In the genomic region with DNA sequence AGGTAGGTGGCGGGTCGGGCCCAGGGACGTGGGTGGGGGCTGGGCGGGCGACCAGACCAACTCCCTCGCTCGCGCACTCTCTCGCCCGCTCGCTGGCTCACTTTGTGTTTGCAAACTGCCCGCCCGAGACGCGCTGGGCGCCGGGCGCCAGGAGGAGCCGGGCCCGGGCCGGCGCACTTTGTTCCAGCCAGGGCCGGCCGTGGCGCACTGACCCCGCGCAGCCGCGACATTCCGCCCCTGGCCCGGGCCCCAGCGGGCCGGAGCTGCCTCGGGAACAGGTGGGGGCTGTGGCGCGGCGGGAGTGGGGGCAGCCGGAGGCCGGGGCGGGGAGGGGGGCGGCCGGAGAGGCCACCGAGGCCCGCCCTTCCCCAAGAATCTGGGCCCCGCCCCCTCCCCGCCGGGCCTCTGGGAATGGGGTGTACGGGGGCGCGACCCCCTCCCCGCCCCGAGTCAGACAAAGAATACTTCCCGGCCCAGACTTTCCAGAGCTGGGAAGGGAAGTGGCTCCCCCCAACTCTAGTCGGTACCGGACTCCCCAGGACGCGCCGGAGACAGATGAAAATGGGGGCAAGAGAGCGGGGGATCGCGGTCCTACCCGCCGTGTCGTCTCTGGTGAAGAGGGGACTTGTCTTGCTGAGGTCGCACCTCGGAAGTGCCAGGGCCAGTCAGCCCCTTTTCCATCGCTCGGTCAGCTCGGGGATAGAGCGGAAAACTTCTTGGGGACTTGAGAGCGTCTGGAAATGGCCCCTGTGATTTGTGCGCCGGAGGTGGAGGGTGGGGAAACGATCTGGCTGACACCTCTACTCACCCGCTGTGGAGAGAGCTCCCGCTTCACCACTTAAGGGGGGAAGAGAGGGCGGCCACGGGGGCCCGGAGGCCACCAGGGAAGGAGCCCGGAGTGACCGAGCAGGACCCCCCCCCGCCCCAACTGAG, we compare ENCODE assay signal across 8 cellular contexts. TPM values are rescaled to one million over a fixed set of nuclear protein-coding genes. Genes with fewer than 3 reads are reported as not detected.
DNase-seq lines count a peak whose midpoint lies in the region; ATAC-seq and TF ChIP-seq lines count a peak whose summit lies in the region.

No MANE protein-coding gene starts in this region.

- CTCF ChIA-PET in AG04449 (lab: Yijun Ruan, JAX), result interaction anchor here (0.7 to 1.7 kb wide), 6 partner anchors 9 to 179 kb away, joined by 3 to 7 read pairs (median 4); no protein-coding TSS in a partner anchor

- H3K4me3 ChIP-seq in AG04449 (ENCODE audit: low read depth, low read length), result peak overlapping the region; percentile 83
- peak overlapping the region; percentile 70 for H3K4me3 ChIP-seq in SJCRH30
- H3K4me3 ChIP-seq in cardiac fibroblast (replicated peaks in 1 of 2; ENCODE audit: low read depth in 2 of 2, low read length in 2 of 2), result peak overlapping the region; percentile 65 to 74
- peak overlapping the region; percentile 91 for H3K4me3 ChIP-seq in kidney epithelial cell (ENCODE audit: low read depth, low read length)

- peaks cover 10% of the 10 kb centered on the region; the same call in 1 of the 2 replicates for H3K36me3 ChIP-seq in SJCRH30
- no peaks in the 10 kb centered on the region for H3K36me3 ChIP-seq in kidney epithelial cell (ENCODE audit: control insufficient read depth, insufficient read depth, low read length)

- no peak for DNase-seq in AG04449 (ENCODE audit: low read depth, low spot score)
- peak; percentile 51 for DNase-seq in SJCRH30
- peak; percentile 49 to 54 for DNase-seq in cardiac fibroblast (ENCODE audit: low read depth in 2 of 2)
- DNase-seq in kidney epithelial cell (ENCODE audit: low read depth), result no peak
- DNase-seq in stimulated activated CD8-positive, alpha-beta memory T cell treated with anti-CD3 and anti-CD28 coated beads, Interleukin-12 subunit alpha, Interleukin-12 subunit beta, amount 100 ng/mL, for 1 hour (ENCODE audit: low read depth), result peak; percentile 26
- no peak for DNase-seq in DMS153 (lab: John Stamatoyannopoulos, UW)

- H3K27me3 ChIP-seq in SJCRH30, result no peaks in the 10 kb centered on the region
- H3K27me3 ChIP-seq in kidney epithelial cell (ENCODE audit: control insufficient read depth, insufficient read depth, low read length), result no peaks in the 10 kb centered on the region

- no peaks in the 10 kb centered on the region for H3K9me3 ChIP-seq in SJCRH30 (replicated peaks)

- no peak overlapping the region for H3K27ac ChIP-seq in SJCRH30

- POLR2A ChIA-PET in AG04449 (lab: Yijun Ruan, JAX), result no interaction called here

- ATAC-seq in GM18498 (IDR thresholded peaks at IDR 0.05; ENCODE audit: unreplicated experiment), result peak; percentile 25
- ATAC-seq in HG03066 (IDR thresholded peaks at IDR 0.05; ENCODE audit: low read depth, unreplicated experiment), result peak; percentile 7

- no peaks in the 10 kb centered on the region; the same call in 1 of the 2 replicates for H3K4me1 ChIP-seq in SJCRH30

- TF ChIP-seq CTCF in AG04449 (IDR thresholded peaks at IDR 0.05; ENCODE audit: insufficient read depth, low read length, missing control alignments) (no peak), cardiac fibroblast (IDR thresholded peaks at IDR 0.05; ENCODE audit: low read depth, low read length) (no peak), kidney epithelial cell (IDR thresholded peaks at IDR 0.05; ENCODE audit: insufficient read depth, low read length, poor library complexity, severe bottlenecking) (no peak)

RNA-seq across cellular contexts. Expression of gene FOXP4, which starts 1.0 kb away (rescaled TPM):
- 9.2 and 10.3 TPM in 2 replicates for total RNA-seq in SJCRH30 (2014; rRNA removed; shearing (Covaris generic))
- 22.4 and 30.3 TPM in 2 replicates for total RNA-seq in kidney epithelial cell

Comparison
In these comparisons a context has a peak if more than half of its experiments do, and no peak if none do; other contexts are left out.
1. DNase-seq: peak in SJCRH30 (2 of 2), cardiac fibroblast (2 of 2) and stimulated activated CD8-positive, alpha-beta memory T cell treated with anti-CD3 and anti-CD28 coated beads, Interleukin-12 subunit alpha, Interleukin-12 subunit beta, amount 100 ng/mL, for 1 hour (single experiment); none in AG04449 (single experiment), kidney epithelial cell (single experiment) and DMS153 (single experiment).
2. Peak in every context shown above with its lines, with median percentiles within 50 percentile points of each other: H3K4me3 ChIP-seq.